ENCODE assay signal across 28 cellular contexts in genomic region chr1:41412748-41413147, GRCh38. TPM values are rescaled to one million over a fixed set of nuclear protein-coding genes. Genes with fewer than 3 reads are reported as not detected.
DNase-seq lines count a peak whose midpoint lies in the region; ATAC-seq, FAIRE-seq and TF ChIP-seq lines count a peak whose summit lies in the region.
"Had no signal": no experiment of that assay in that cellular context is flagged by ENCODE, and none has a peak within 500 bp of the region (broad histone marks: within the 10 kb centered on the region; RNA-seq: fewer than 3 reads in every experiment).

No MANE protein-coding gene starts in this region.

- H2AFZ ChIP-seq in H1 (ENCODE audit: low read length) = no peak overlapping the region

- H4K91ac ChIP-seq in H1 (replicated peaks; ENCODE audit: insufficient read length, low read length) = peak overlapping the region; percentile 56

- FAIRE-seq in H1 (lab: Jason Lieb, UNC) = no peak
- FAIRE-seq: A204.1, GM18507, islet of Langerhans had no signal

- ATAC-seq in HG03378 (IDR thresholded peaks at IDR 0.05; ENCODE audit: unreplicated experiment) (no peak), HG03469 (IDR thresholded peaks at IDR 0.05; ENCODE audit: unreplicated experiment) (no peak)
- ATAC-seq: activated naive CD8-positive, alpha-beta T cell treated with anti-CD3 and anti-CD28 coated beads, Interleukin-2, amount 50 U/mL, for 24 hours; natural killer cell treated with Interleukin-12 subunit alpha and Interleukin-12 subunit beta and Interleukin-15 and Interleukin-18, amount 100 ng/mL, for 72 hours had no signal

- 0 out of 2 replicates have a peak overlapping the region, but pooled peaks have one; percentile 23 for H2BK15ac ChIP-seq in H1 (ENCODE audit: low read length)

- CTCF ChIA-PET in H1 (lab: Charles Lee; ENCODE audit: partially characterized antibody) = interaction anchor here (0.7 to 16.3 kb wide), 7 partner anchors 13 to 128 kb away, joined by 3 to 336 read pairs (median 144); partner anchors contain the start of gene FOXO6

- H2BK20ac ChIP-seq in H1 (ENCODE audit: low read length) = 0 out of 2 replicates have a peak overlapping the region, but pooled peaks have one; percentile 13

- no peak overlapping the region for H3K23ac ChIP-seq in H1 (ENCODE audit: insufficient read length)

- peak overlapping the region; percentile 64; the same call in 1 of the 2 replicates for H2BK12ac ChIP-seq in H1 (ENCODE audit: low read depth, low read length)

- no peak overlapping the region for H3K4me3 ChIP-seq in BLaER1 treated with 17β-estradiol and CSF1 and Interleukin-3, amounts not matched to agents 10 nM and 100 nM
- no peak overlapping the region for H3K4me3 ChIP-seq in H1 (ENCODE audit: extremely low read depth in 1 of 4, insufficient read depth in 2 of 4, low read depth in 3 of 4, low read length in 4 of 4)
- H3K4me3 ChIP-seq: ovary, smooth muscle cell, tibial artery had no signal

- H3K4ac ChIP-seq in H1 (replicated peaks; ENCODE audit: insufficient read length, low read depth, low read length) = peak overlapping the region; percentile 28

- H4K20me1 ChIP-seq in BLaER1 treated with 17β-estradiol and CSF1 and Interleukin-3, amounts not matched to agents 10 nM and 100 nM = no peaks in the 10 kb centered on the region
- H4K20me1 ChIP-seq in H1 (replicated peaks in 1 of 2; ENCODE audit: control insufficient read depth in 1 of 2, insufficient read depth in 2 of 2, low read length in 2 of 2) = no peaks in the 10 kb centered on the region

- no peak overlapping the region for H3K27ac ChIP-seq in BLaER1 treated with 17β-estradiol and CSF1 and Interleukin-3, amounts not matched to agents 10 nM and 100 nM
- H3K27ac ChIP-seq in H1 (ENCODE audit: low read depth, low read length) = no peak overlapping the region
- H3K27ac ChIP-seq: ovary, tibial artery had no signal

- no peak for TF ChIP-seq POLR2A in H1 (IDR thresholded peaks at IDR 0.05; ENCODE audit: control extremely low read depth in 1 of 2, low read depth in 2 of 2, low read length in 2 of 2)

- 56% methylated on average over 8 of the region's 8 CpGs; no CpG with 5 or more reads in 1 of the 2 experiments for WGBS in H1 (ENCODE audit: extremely low coverage in 1 of 2, insufficient coverage in 1 of 2, insufficient read length in 1 of 2, insufficient replicate concordance in 2 of 2, low coverage in 1 of 2, low lambda C conversion rate in 2 of 2, missing lambda C conversion rate in 1 of 2), 2 experiments

- H3K4me1 ChIP-seq in BLaER1 treated with 17β-estradiol and CSF1 and Interleukin-3, amounts not matched to agents 10 nM and 100 nM = peaks cover 12 to 75% (median 52%) of the 10 kb centered on the region in 10 experiments
- H3K4me1 ChIP-seq in H1 (replicated peaks in 1 of 4; ENCODE audit: control insufficient read depth in 3 of 4, insufficient read depth in 4 of 4, low read length in 3 of 4) = peaks cover 3 to 11% (median 5%) of the 10 kb centered on the region in 4 experiments

- H3K79me1 ChIP-seq in H1 (ENCODE audit: low read depth, low read length) = no peaks in the 10 kb centered on the region

- POLR2A ChIA-PET in H1 (lab: Charles Lee; ENCODE audit: partially characterized antibody) = no interaction called here

- H2AK5ac ChIP-seq in H1 (ENCODE audit: low read depth, low read length) = no peak overlapping the region

- no peak overlapping the region for H3K9ac ChIP-seq in BLaER1 treated with 17β-estradiol and CSF1 and Interleukin-3, amounts not matched to agents 10 nM and 100 nM
- no peak overlapping the region for H3K9ac ChIP-seq in H1 (replicated peaks in 1 of 4; ENCODE audit: extremely low read depth in 1 of 4, low read depth in 3 of 4, low read length in 3 of 4)

- no peak overlapping the region for H4K5ac ChIP-seq in H1 (ENCODE audit: insufficient read length, low read depth, low read length)

- no peaks in the 10 kb centered on the region for H3K79me2 ChIP-seq in H1 (ENCODE audit: control insufficient read depth in 1 of 2, insufficient read depth in 2 of 2, low read length in 2 of 2)

- H3K56ac ChIP-seq in H1 (replicated peaks; ENCODE audit: insufficient read length, low read depth, low read length) = no peak overlapping the region

- H3K18ac ChIP-seq in H1 (ENCODE audit: extremely low read depth, low read length) = peak overlapping the region; percentile 51; the same call in 1 of the 2 replicates

- H3K14ac ChIP-seq in H1 (ENCODE audit: insufficient read length) = no peak overlapping the region

- H3K4me2 ChIP-seq in BLaER1 treated with 17β-estradiol and CSF1 and Interleukin-3, amounts not matched to agents 10 nM and 100 nM = peak overlapping the region in 6 of 11 experiments; percentile 10 to 92 (median 26); a peak in 6 of 22 replicates
- no peak overlapping the region for H3K4me2 ChIP-seq in H1 (ENCODE audit: insufficient read depth in 1 of 2, low read depth in 2 of 2, low read length in 2 of 2)
- H3K4me2 ChIP-seq: smooth muscle cell had no signal

- no peaks in the 10 kb centered on the region for H3K27me3 ChIP-seq in BLaER1 treated with 17β-estradiol and CSF1 and Interleukin-3, amounts not matched to agents 10 nM and 100 nM
- H3K27me3 ChIP-seq in H1 (replicated peaks in 1 of 4; ENCODE audit: control insufficient read depth in 3 of 4, extremely low read depth in 1 of 4, insufficient read depth in 3 of 4, low read length in 3 of 4) = peaks cover 0 to 2% (median 0%) of the 10 kb centered on the region in 4 experiments; a peak in 2 of 7 replicates
- H3K27me3 ChIP-seq: ovary had no signal

- peak; percentile 26 for DNase-seq in NCI-H146 (lab: John Stamatoyannopoulos, UW)
- DNase-seq in NCI-H146 treated with DMSO at 0.1 percent for 48 hours (lab: John Stamatoyannopoulos, UW; ENCODE audit: unreplicated experiment) = no peak
- peak; percentile 88 for DNase-seq in NCI-H510A (lab: John Stamatoyannopoulos, UW)
- no peak for DNase-seq in H1 (ENCODE audit: low read depth in 1 of 2, low spot score in 2 of 2)
- no peak for DNase-seq in hepatic stellate cell (ENCODE audit: low spot score)
- DNase-seq: activated CD4-positive, alpha-beta T cell treated with anti-CD3 and anti-CD28 coated beads for 48 hours; activated CD8-positive, alpha-beta memory T cell treated with anti-CD3 and anti-CD28 coated beads for 24 hours; activated gamma-delta T cell; activated naive CD8-positive, alpha-beta T cell treated with anti-CD3 and anti-CD28 coated beads, Interleukin-2, amount 50 U/mL, for 24 hours; activated T-cell treated with anti-CD3 and anti-CD28 coated beads, Interleukin-2, amount 50 U/mL, for 1 hour; CD4-positive, alpha-beta memory T cell; HFFc6; NCI-H1092; NCI-H187 treated with DMSO at 0.1 percent for 48 hours; NCI-H774; ovary; tibial artery had no signal

- no peak overlapping the region for H2BK120ac ChIP-seq in H1 (replicated peaks; ENCODE audit: low read depth, low read length)

- no peaks in the 10 kb centered on the region for H3K36me3 ChIP-seq in BLaER1 treated with 17β-estradiol and CSF1 and Interleukin-3, amounts not matched to agents 10 nM and 100 nM
- no peaks in the 10 kb centered on the region for H3K36me3 ChIP-seq in H1 (ENCODE audit: control insufficient read depth in 2 of 4, insufficient read depth in 4 of 4, low read length in 3 of 4)
- H3K36me3 ChIP-seq: ovary, tibial artery had no signal

- H4K8ac ChIP-seq in H1 (ENCODE audit: extremely low read depth, insufficient read depth, low read length) = no peak overlapping the region; the same call in none of the 2 replicates

- H2BK5ac ChIP-seq in H1 (ENCODE audit: low read depth, low read length) = peak overlapping the region; percentile 76; the same call in 1 of the 2 replicates

- peaks cover 0 to 9% (median 6%) of the 10 kb centered on the region in 11 experiments; a peak in 8 of 22 replicates for H3K9me3 ChIP-seq in BLaER1 treated with 17β-estradiol and CSF1 and Interleukin-3, amounts not matched to agents 10 nM and 100 nM (replicated peaks in 1 of 11)
- no peaks in the 10 kb centered on the region for H3K9me3 ChIP-seq in H1 (ENCODE audit: insufficient read depth in 2 of 2, low read depth in 1 of 2, low read length in 1 of 2)
- H3K9me3 ChIP-seq: ovary had no signal

- no peaks in the 10 kb centered on the region; the same call in 1 of the 2 replicates for H3K23me2 ChIP-seq in H1 (ENCODE audit: low read depth, low read length)

- no peak for TF ChIP-seq RAD21 in H1 (IDR thresholded peaks at IDR 0.05 in 1 of 2, conservative IDR thresholded peaks at IDR 0.05 in 1 of 2; ENCODE audit: low read depth in 2 of 2, low read length in 2 of 2)

- no peak for TF ChIP-seq CTCF in H1 (IDR thresholded peaks at IDR 0.05; ENCODE audit: control extremely low read depth in 1 of 3, insufficient read depth in 1 of 3, low read depth in 1 of 3, low read length in 3 of 3)

- TF ChIP-seq EP300 in H1 (IDR thresholded peaks at IDR 0.05; ENCODE audit: borderline replicate concordance in 1 of 2, low read depth in 2 of 2, low read length in 2 of 2) = no peak

TF ChIP-seq in H1, 55 proteins besides CTCF, POLR2A, EP300 and RAD21:
- no peak for TF ChIP-seq ATF3 (IDR thresholded peaks at IDR 0.05; ENCODE audit: insufficient read depth, low read depth, low read length)
- TF ChIP-seq TAF7 (optimal IDR thresholded peaks at IDR 0.05; ENCODE audit: borderline replicate concordance, low read depth, low read length) = no peak
- no peak for TF ChIP-seq CHD2 (IDR thresholded peaks at IDR 0.05; ENCODE audit: low read length)
- no peak for TF ChIP-seq SRF (IDR thresholded peaks at IDR 0.05; ENCODE audit: low read depth, low read length)
- no peak for TF ChIP-seq TAF1 (IDR thresholded peaks at IDR 0.05; ENCODE audit: low read depth, low read length)
- TF ChIP-seq RBBP5 (IDR thresholded peaks at IDR 0.05; ENCODE audit: borderline replicate concordance, low read depth, low read length) = no peak
- TF ChIP-seq JUND (IDR thresholded peaks at IDR 0.05; ENCODE audit: low read length) = no peak

RNA-seq across cellular contexts. Expression of gene FOXO6, which starts 51.5 kb away (rescaled TPM):
- total RNA-seq in H1 (2021; fragmentation: NEBNext Ultra II Directional; extraction: Animal tissue kit (Norgen Biotek cat#: 25700)) = 3.0 and 3.8 TPM in 2 replicates
- 0.59 and 1.2 TPM in 2 replicates for polyA plus RNA-seq in H1 (2011; rRNA removed)
- 0.52 TPM for polyA plus RNA-seq in H1 (2011; cell fraction: cytosol; rRNA removed)
- 1.8 TPM for polyA plus RNA-seq in H1 (2011; cell fraction: nucleus; rRNA removed)
- polyA plus RNA-seq in H1 (2012, experiment 1 of 2) = 2.2 to 4.1 TPM (median 3.4 TPM) in 4 replicates
- polyA plus RNA-seq in H1 (2012, experiment 2 of 2) = 1.4 TPM
- polyA plus RNA-seq in H1 (2013, experiment 1 of 2) = 1.9 TPM
- 1.8 TPM for polyA plus RNA-seq in H1 (2013, experiment 2 of 2)
- 0.27 and 0.54 TPM in 2 replicates for polyA minus RNA-seq in H1 (2011; rRNA and poly(A)+ RNA removed)
- polyA minus RNA-seq in H1 (2011; cell fraction: cytosol; rRNA and poly(A)+ RNA removed) = 2.3 TPM
- polyA minus RNA-seq in H1 (2011; cell fraction: nucleus; rRNA and poly(A)+ RNA removed) = 2.8 TPM
- total RNA-seq: CD4-positive, alpha-beta memory T cell; glomerular endothelial cell; natural killer cell treated with Interleukin-12 subunit alpha and Interleukin-12 subunit beta and Interleukin-15 and Interleukin-18, amount 100 ng/mL, for 72 hours; T-helper 2 cell treated with Interferon-gamma antibody and Interleukin-4, amounts not matched to agents 100 ng/mL and 5 ng/mL, for 36 hours had no signal
- polyA plus RNA-seq: CD4-positive, alpha-beta memory T cell; IgD-negative memory B cell had no signal

Comparison
In these comparisons a context has a peak if more than half of its experiments do, and no peak if none do; other contexts are left out.
1. DNase-seq: peak in NCI-H146 (single experiment) and NCI-H510A (single experiment); none in NCI-H146 treated with DMSO at 0.1 percent for 48 hours (single experiment), H1 (0 of 2) and hepatic stellate cell (single experiment).
2. H3K4me2 ChIP-seq: peak in BLaER1 treated with 17β-estradiol and CSF1 and Interleukin-3, amounts not matched to agents 10 nM and 100 nM (6 of 11); none in H1 (0 of 2).